In genomic region chr4:54041916-54042315, GRCh38 we compare ENCODE assay signal across 1 cellular context.
TF ChIP-seq lines count a peak whose summit lies in the region.

No MANE protein-coding gene starts in this region.

TF ChIP-seq in IMR-90, 13 proteins besides CTCF, POLR2A, EP300 and RAD21:
- TF ChIP-seq RFX5 (IDR thresholded peaks at IDR 0.05; ENCODE audit: low read depth, low read length) (no peak), NFE2L2 (IDR thresholded peaks at IDR 0.05; ENCODE audit: low read depth, low read length) (no peak), MXI1 (IDR thresholded peaks at IDR 0.05; ENCODE audit: borderline replicate concordance, low read depth, low read length) (no peak), MAZ (IDR thresholded peaks at IDR 0.05; ENCODE audit: borderline replicate concordance, low read depth, low read length) (no peak), RCOR1 (IDR thresholded peaks at IDR 0.05; ENCODE audit: insufficient replicate concordance, low read length) (no peak), CHD1 (IDR thresholded peaks at IDR 0.05; ENCODE audit: low read depth, low read length) (no peak), FOS (IDR thresholded peaks at IDR 0.05; ENCODE audit: low read depth, low read length) (no peak), CEBPB (IDR thresholded peaks at IDR 0.05; ENCODE audit: low read depth, low read length) (no peak)
- TF ChIP-seq, protein P1, sequence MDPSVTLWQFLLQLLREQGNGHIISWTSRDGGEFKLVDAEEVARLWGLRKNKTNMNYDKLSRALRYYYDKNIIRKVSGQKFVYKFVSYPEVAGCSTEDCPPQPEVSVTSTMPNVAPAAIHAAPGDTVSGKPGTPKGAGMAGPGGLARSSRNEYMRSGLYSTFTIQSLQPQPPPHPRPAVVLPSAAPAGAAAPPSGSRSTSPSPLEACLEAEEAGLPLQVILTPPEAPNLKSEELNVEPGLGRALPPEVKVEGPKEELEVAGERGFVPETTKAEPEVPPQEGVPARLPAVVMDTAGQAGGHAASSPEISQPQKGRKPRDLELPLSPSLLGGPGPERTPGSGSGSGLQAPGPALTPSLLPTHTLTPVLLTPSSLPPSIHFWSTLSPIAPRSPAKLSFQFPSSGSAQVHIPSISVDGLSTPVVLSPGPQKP (IDR thresholded peaks at IDR 0.05; ENCODE audit: borderline replicate concordance, low read depth, low read length) = no peak
